Comparison of ENCODE assay signal across 8 cellular contexts in genomic region chr10:11245510-11245909, GRCh38.
DNase-seq lines count a peak whose midpoint lies in the region; ATAC-seq and TF ChIP-seq lines count a peak whose summit lies in the region.

No MANE protein-coding gene starts in this region.

- H3K4me1 ChIP-seq in transverse colon, result peaks cover 0 to 17% (median 0%) of the 10 kb centered on the region in 4 donors

- 73% methylated on average over 7 of the region's 8 CpGs; no CpG with 5 or more reads in 1 of the 2 donors for WGBS in transverse colon (ENCODE audit: low coverage in 1 of 2), 2 donors

- no peaks in the 10 kb centered on the region for H3K27me3 ChIP-seq in transverse colon

- TF ChIP-seq EP300 in transverse colon (IDR thresholded peaks at IDR 0.05; ENCODE audit: low read depth), result no peak

- no peaks in the 10 kb centered on the region for H3K9me3 ChIP-seq in transverse colon

- intact Hi-C loops in transverse colon (cut with DNase I; ENCODE audit: low total_unique reads), result no loop called here

- DNase-seq in myocyte (ENCODE audit: low read depth) (peak; percentile 68), transverse colon (no peak), dermis blood vessel endothelial cell (no peak), mesenteric fat pad (ENCODE audit: low spot score) (no peak)
- no peak for DNase-seq in central memory CD4-positive, alpha-beta T cell

- no peak for TF ChIP-seq POLR2A in transverse colon (IDR thresholded peaks at IDR 0.05)

- no peak for TF ChIP-seq CTCF in transverse colon (IDR thresholded peaks at IDR 0.05)

- ATAC-seq in GM18867 (IDR thresholded peaks at IDR 0.05; ENCODE audit: unreplicated experiment) (peak; percentile 38), GM21576 (IDR thresholded peaks at IDR 0.05; ENCODE audit: unreplicated experiment) (peak; percentile 35), HG03558 (IDR thresholded peaks at IDR 0.05; ENCODE audit: extremely low read depth, unreplicated experiment) (peak; percentile 24)

- no peaks in the 10 kb centered on the region for H3K36me3 ChIP-seq in transverse colon

- in situ Hi-C loops in transverse colon (cut with MboI; ENCODE audit: low pct_ligation_motif_present in 1 of 4, low pct_unique_long_range_greater_than_20kb in 1 of 4, low sequenced_read_pairs in 3 of 4), result no loop called here

- no peak overlapping the region for H3K27ac ChIP-seq in transverse colon

- H3K4me3 ChIP-seq in transverse colon, result no peak overlapping the region
